ENCODE assay signal across 9 cellular contexts in genomic region chr13:110396913-110397379, GRCh38.
DNase-seq lines count a peak whose midpoint lies in the region; ATAC-seq, FAIRE-seq and TF ChIP-seq lines count a peak whose summit lies in the region.
"Had no signal": no experiment of that assay in that cellular context is flagged by ENCODE, and none has a peak within 500 bp of the region (broad histone marks: within the 10 kb centered on the region; RNA-seq: fewer than 3 reads in every experiment).

No MANE protein-coding gene starts in this region.

- TF ChIP-seq RAD21 in A549 (conservative IDR thresholded peaks at IDR 0.05 in 1 of 2, IDR thresholded peaks at IDR 0.05 in 1 of 2): no peak

- peak overlapping the region; percentile 40 for H3K4me2 ChIP-seq in A549

- H3K36me3 ChIP-seq in RWPE2 (ENCODE audit: low read depth): peaks cover 9% of the 10 kb centered on the region; the same call in 1 of the 2 replicates
- H3K36me3 ChIP-seq: cardiac muscle cell had no signal

- H3K4me1 ChIP-seq in A549: peaks cover 20% of the 10 kb centered on the region
- peaks cover 16% of the 10 kb centered on the region for H3K4me1 ChIP-seq in RWPE2 (ENCODE audit: insufficient read depth, poor library complexity, severe bottlenecking)

- 56% methylated on average over 11 of the region's 11 CpGs for WGBS in A549 (ENCODE audit: missing lambda C conversion rate)

- H3K4me3 ChIP-seq in A549 (no peak overlapping the region), RWPE2 (ENCODE audit: severe bottlenecking) (no peak overlapping the region)
- H3K4me3 ChIP-seq: cardiac muscle cell had no signal

- H3K27me3 ChIP-seq in RWPE2 (ENCODE audit: insufficient read depth, poor library complexity, severe bottlenecking): no peaks in the 10 kb centered on the region
- H3K27me3 ChIP-seq: cardiac muscle cell had no signal

- TF ChIP-seq EP300 in A549 (IDR thresholded peaks at IDR 0.05): 0 out of 5 replicates have a peak, but pooled peaks of 1 of the 2 experiments have one; percentile 15

- TF ChIP-seq CTCF in A549 (IDR thresholded peaks at IDR 0.05) (no peak), RWPE2 (IDR thresholded peaks at IDR 0.05; ENCODE audit: poor library complexity, severe bottlenecking) (no peak), omental fat pad (IDR thresholded peaks at IDR 0.05) (no peak)

- no peak for TF ChIP-seq POLR2A in A549 (IDR thresholded peaks at IDR 0.05; ENCODE audit: low read length)

- ATAC-seq in A549 (peak; percentile 94 to 98), RWPE2 (ENCODE audit: low read depth) (peak; percentile 100), omental fat pad (ENCODE audit: low FRiP score) (peak; percentile 94), GM19397 (IDR thresholded peaks at IDR 0.05; ENCODE audit: unreplicated experiment) (no peak), GM19351 (IDR thresholded peaks at IDR 0.05; ENCODE audit: unreplicated experiment) (no peak)

- H3K27ac ChIP-seq in A549: peak overlapping the region; percentile 52 to 72
- peak overlapping the region; percentile 89 for H3K27ac ChIP-seq in RWPE2 (ENCODE audit: poor library complexity, severe bottlenecking)
- H3K27ac ChIP-seq: cardiac muscle cell had no signal

- CTCF ChIA-PET in A549 (lab: Yijun Ruan, JAX): no interaction called here

- POLR2A ChIA-PET in A549 (lab: Yijun Ruan, JAX): no interaction called here

- H3K9me3 ChIP-seq in A549 (no peaks in the 10 kb centered on the region), RWPE2 (ENCODE audit: severe bottlenecking) (no peaks in the 10 kb centered on the region)

- no peak for FAIRE-seq in A549 (lab: Jason Lieb, UNC)

- DNase-seq in A549 (ENCODE audit: low read depth in 1 of 2, low spot score in 1 of 2): peak in 1 of 2 experiments; percentile 44
- peak; percentile 84 for DNase-seq in RWPE2 (ENCODE audit: low spot score)
- peak; percentile 100 for DNase-seq in fibroblast of peridontal ligament (ENCODE audit: extremely low read depth)
- peak; percentile 78 for DNase-seq in omental fat pad (ENCODE audit: low spot score)
- DNase-seq in activated CD4-positive, CD25-positive, alpha-beta regulatory T cell (lab: John Stamatoyannopoulos, UW): no peak
- no peak for DNase-seq in NCI-H748 treated with DMSO at 0.1 percent for 48 hours (lab: John Stamatoyannopoulos, UW)

TF ChIP-seq in A549, 52 proteins besides CTCF, POLR2A, EP300 and RAD21:
- TF ChIP-seq PHF8 (IDR thresholded peaks at IDR 0.05; ENCODE audit: borderline replicate concordance, low read depth) (no peak), JUN (IDR thresholded peaks at IDR 0.05) (0 out of 5 replicates have a peak, but pooled peaks of 1 of the 2 experiments have one; percentile 23), REST (IDR thresholded peaks at IDR 0.05) (no peak), ZC3H11A (IDR thresholded peaks at IDR 0.05) (no peak), ZFP36 (IDR thresholded peaks at IDR 0.05; ENCODE audit: borderline replicate concordance, partially characterized antibody) (no peak), ESRRA (IDR thresholded peaks at IDR 0.05; ENCODE audit: borderline replicate concordance, low read length) (no peak)
TF ChIP-seq in A549: peak in this region for 1.

Comparison
In these comparisons a context has a peak if more than half of its experiments do, and no peak if none do; other contexts are left out.
1. ATAC-seq: peak in A549 (2 of 2), RWPE2 (single experiment) and omental fat pad (single experiment); none in GM19397 (single experiment) and GM19351 (single experiment).
2. DNase-seq: peak in RWPE2 (single experiment), fibroblast of peridontal ligament (single experiment) and omental fat pad (single experiment); none in activated CD4-positive, CD25-positive, alpha-beta regulatory T cell (0 of 4) and NCI-H748 treated with DMSO at 0.1 percent for 48 hours (single experiment).